18 cellular contexts compared by ENCODE assay signal in genomic region chrX:109830157-109830703, GRCh38.
A peak's percentile ranks its signal among the peaks of the same experiment; 100 is the strongest.
DNase-seq lines count a peak whose midpoint lies in the region; ATAC-seq, FAIRE-seq and TF ChIP-seq lines count a peak whose summit lies in the region.
"Had no signal": no experiment of that assay in that cellular context is flagged by ENCODE, and none has a peak within 500 bp of the region (broad histone marks: within the 10 kb centered on the region; RNA-seq: fewer than 3 reads in every experiment).

No MANE protein-coding gene starts in this region.

- FAIRE-seq in GM19239 (lab: Jason Lieb, UNC) = peak; percentile 49
- FAIRE-seq: H1 had no signal

- CTCF ChIA-PET in PC-9 (lab: Charles Lee) = no interaction called here

- no peak overlapping the region for H3K4me3 ChIP-seq in PC-9
- H3K4me3 ChIP-seq: lung, SJCRH30, spleen, tibial nerve had no signal

- H3K27me3 ChIP-seq in PC-9 (ENCODE audit: insufficient read depth, low read depth) = no peaks in the 10 kb centered on the region
- H3K27me3 ChIP-seq: SJCRH30 had no signal

- no peaks in the 10 kb centered on the region; the same call in 1 of the 2 replicates for H3K9me2 ChIP-seq in PC-9 (ENCODE audit: insufficient read depth)

- no TSS peak for BruUV-seq in PC-9 (replicated peaks; lab: Mats Ljungman, UMichigan)

- H3K27ac ChIP-seq in PC-9 = no peak overlapping the region
- H3K27ac ChIP-seq: KMS-11, SJCRH30, tibial nerve had no signal

- TF ChIP-seq CTCF in PC-9 (conservative IDR thresholded peaks at IDR 0.05) (no peak), omental fat pad (IDR thresholded peaks at IDR 0.05) (no peak)

- H4K20me1 ChIP-seq in PC-9 (ENCODE audit: insufficient read depth) = no peaks in the 10 kb centered on the region

- H3K79me2 ChIP-seq in PC-9 (ENCODE audit: low read depth) = no peaks in the 10 kb centered on the region

- H3K36me3 ChIP-seq in PC-9 (ENCODE audit: low read depth) = no peaks in the 10 kb centered on the region
- H3K36me3 ChIP-seq: SJCRH30, spleen, tibial nerve had no signal

- DNase-seq in GM19239 (ENCODE audit: insufficient read length, low spot score) = no peak
- no peak for DNase-seq in PC-9
- DNase-seq in omental fat pad (ENCODE audit: low spot score) = no peak
- DNase-seq in SHP77 treated with DMSO at 0.1 percent for 48 hours (lab: John Stamatoyannopoulos, UW) = no peak
- DNase-seq in anterior cingulate cortex (lab: John Stamatoyannopoulos, UW) = no peak
- DNase-seq: CD8-positive, alpha-beta memory T cell; cortex of kidney; GDM1; NCI-H187 treated with DMSO at 0.1 percent for 48 hours; SJCRH30; spleen had no signal

- POLR2A ChIA-PET in PC-9 (lab: Charles Lee; ENCODE audit: unreplicated experiment) = no interaction called here

- intact Hi-C loops in PC-9 (cut with micrococcal nuclease; ENCODE audit: unreplicated experiment) = no loop called here

- peak; percentile 17 for ATAC-seq in HG02798 (IDR thresholded peaks at IDR 0.05; ENCODE audit: poor library complexity, unreplicated experiment)
- peak; percentile 10 for ATAC-seq in omental fat pad (ENCODE audit: low FRiP score)
- ATAC-seq in GM21619 (IDR thresholded peaks at IDR 0.05; ENCODE audit: unreplicated experiment) = no peak
- ATAC-seq in GM19324 (IDR thresholded peaks at IDR 0.05; ENCODE audit: low FRiP score, unreplicated experiment) = no peak

- peaks cover 17% of the 10 kb centered on the region for H3F3A ChIP-seq in PC-9 (ENCODE audit: insufficient read depth, low read depth)

- peak overlapping the region; percentile 13; the same call in 1 of the 2 replicates for H3K4me2 ChIP-seq in PC-9
- H3K4me2 ChIP-seq: KMS-11 had no signal

- no peak overlapping the region for H2AFZ ChIP-seq in PC-9

- no peaks in the 10 kb centered on the region; the same call in 1 of the 2 replicates for H3K9me3 ChIP-seq in PC-9 (ENCODE audit: insufficient read depth, low read depth)
- H3K9me3 ChIP-seq: SJCRH30, spleen, tibial nerve had no signal

- peaks cover 29% of the 10 kb centered on the region for H3K4me1 ChIP-seq in PC-9 (replicated peaks; ENCODE audit: insufficient read depth)
- H3K4me1 ChIP-seq: SJCRH30, spleen, tibial nerve had no signal

Comparison
In these comparisons a context has a peak if more than half of its experiments do, and no peak if none do; other contexts are left out.
1. ATAC-seq: peak in HG02798 (single experiment) and omental fat pad (single experiment); none in GM21619 (single experiment) and GM19324 (single experiment).